8 cellular contexts compared by ENCODE assay signal in the genomic region with DNA sequence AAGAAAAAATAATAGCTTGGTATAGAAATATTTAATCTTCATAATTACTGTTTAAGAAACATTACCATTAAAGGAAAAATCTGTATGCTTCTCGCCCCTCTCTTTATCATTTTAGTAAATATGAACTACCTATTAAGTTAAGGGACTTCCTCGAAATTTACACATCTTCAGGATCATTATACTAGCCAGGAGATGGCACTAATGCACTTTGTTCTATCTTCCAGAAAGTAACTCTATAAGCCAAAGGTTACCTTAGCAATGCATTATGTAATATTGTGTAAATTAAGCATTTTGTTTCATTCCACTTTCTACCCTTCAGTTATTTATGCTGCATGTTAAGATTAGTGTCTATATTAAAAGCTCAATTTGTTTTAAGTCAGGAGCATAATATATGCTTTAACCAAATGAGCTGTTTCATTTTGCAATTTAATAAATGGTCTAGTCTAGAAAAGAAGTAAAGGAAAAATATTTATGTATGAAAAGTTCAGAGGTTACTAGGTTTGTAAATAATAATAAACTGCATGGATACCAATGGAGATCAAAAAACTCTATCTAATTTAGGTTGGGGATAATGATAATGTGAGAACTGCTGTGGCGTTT.
DNase-seq lines count a peak whose midpoint lies in the region; ATAC-seq and TF ChIP-seq lines count a peak whose summit lies in the region.

No MANE protein-coding gene starts in this region.

- H3K4me3 ChIP-seq in HL-60 (replicated peaks; ENCODE audit: insufficient read depth, low read length) = no peak overlapping the region

- peak; percentile 16 for TF ChIP-seq CTCF in HL-60 (IDR thresholded peaks at IDR 0.05; ENCODE audit: insufficient read depth, low read length)

- intact Hi-C loops in Right ventricle myocardium inferior (cut with DNase I) = no loop called here

- DNase-seq in DMS53 (lab: John Stamatoyannopoulos, UW) (peak; percentile 83), HL-60 (ENCODE audit: low read depth in 1 of 2, low spot score in 1 of 2) (peak; percentile 13 to 39), OCI-M1 (lab: John Stamatoyannopoulos, UW) (peak; percentile 80), foreskin melanocyte (peak; percentile 28), amniotic stem cell (lab: John Stamatoyannopoulos, UW) (no peak), AG20443 (ENCODE audit: low spot score) (no peak), Right ventricle myocardium inferior (ENCODE audit: missing footprints) (no peak), NCI-H1048 (lab: John Stamatoyannopoulos, UW) (no peak)

- no peak overlapping the region for H3K27ac ChIP-seq in HL-60 (replicated peaks)

- ATAC-seq in Right ventricle myocardium inferior = no peak

- no peaks in the 10 kb centered on the region for H3K27me3 ChIP-seq in HL-60 (ENCODE audit: insufficient read depth, poor library complexity, severe bottlenecking)

Comparison
In these comparisons a context has a peak if more than half of its experiments do, and no peak if none do; other contexts are left out.
1. DNase-seq: peak in DMS53 (single experiment), HL-60 (2 of 2), OCI-M1 (single experiment) and foreskin melanocyte (single experiment); none in amniotic stem cell (single experiment), AG20443 (single experiment), Right ventricle myocardium inferior (single experiment) and NCI-H1048 (single experiment).